29 cellular contexts compared by ENCODE assay signal in the genomic region with DNA sequence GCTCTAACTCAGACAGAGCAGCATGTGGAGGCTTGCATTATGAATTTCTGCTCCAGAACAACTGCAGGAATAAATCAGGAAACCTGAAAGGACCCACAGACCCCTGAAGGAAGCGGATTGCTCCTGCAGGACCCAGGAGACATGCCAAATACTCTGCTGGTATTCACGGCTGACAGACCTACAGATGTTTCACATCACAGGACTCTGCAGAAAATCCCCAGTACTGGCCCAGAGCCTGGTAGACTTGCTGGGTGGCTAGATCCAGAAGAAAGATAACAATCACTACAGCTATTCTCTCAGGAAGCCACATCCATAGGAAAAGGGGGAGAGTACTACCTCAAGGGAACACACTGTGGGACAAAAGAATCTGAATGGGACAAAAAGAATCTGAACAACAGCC.
"Had no signal": no experiment of that assay in that cellular context is flagged by ENCODE, and none has a peak within 500 bp of the region (broad histone marks: within the 10 kb centered on the region; RNA-seq: fewer than 3 reads in every experiment).

No MANE protein-coding gene starts in this region.

- DNase-seq: activated CD4-positive, alpha-beta memory T cell treated with anti-CD3 and anti-CD28 coated beads, Interleukin-2, amount 10 ng/mL, durations not matched to agents 7 days and 5 days; activated CD4-positive, alpha-beta T cell treated with anti-CD3 and anti-CD28 coated beads for 1 hour; activated CD4-positive, alpha-beta T cell treated with anti-CD3 and anti-CD28 coated beads for 4 hours; activated CD4-positive, alpha-beta T cell treated with anti-CD3 and anti-CD28 coated beads, Interleukin-2, amount 10 ng/mL, durations not matched to agents 7 days and 5 days; activated CD4-positive, alpha-beta T cell treated with anti-CD3 and anti-CD28 coated beads, Interleukin-2, amount 50 U/mL, for 4 hours; activated CD8-positive, alpha-beta memory T cell treated with anti-CD3 and anti-CD28 coated beads, Interleukin-2, amount 50 U/mL, for 48 hours; activated gamma-delta T cell; activated naive CD4-positive, alpha-beta T cell; activated naive CD4-positive, alpha-beta T cell treated with anti-CD3 and anti-CD28 coated beads, Interleukin-2, amount 10 ng/mL, durations not matched to agents 7 days and 5 days; activated naive CD8-positive, alpha-beta T cell treated with anti-CD3 and anti-CD28 coated beads, Interleukin-2, amount 10 ng/mL, durations not matched to agents 7 days and 5 days; activated T-cell treated with anti-CD3 and anti-CD28 coated beads for 4 hours; activated T-cell treated with anti-CD3 and anti-CD28 coated beads, Interleukin-2, amount 50 U/mL, for 24 hours; activated T-cell treated with anti-CD3 and anti-CD28 coated beads, Interleukin-2, amount 50 U/mL, for 72 hours; brain microvascular endothelial cell; caudate nucleus; cortex of kidney; dermis blood vessel endothelial cell; effector CD4-positive, alpha-beta T cell; effector memory CD8-positive, alpha-beta T cell; erythroblast; foreskin melanocyte; hippocampal formation; T-helper 17 cell had no signal

- ATAC-seq: activated naive CD4-positive, alpha-beta T cell treated with anti-CD3 and anti-CD28 coated beads, Interleukin-2, amount 50 U/mL, for 72 hours; activated T-cell treated with anti-CD3 and anti-CD28 coated beads, Interleukin-2, amount 50 U/mL, for 72 hours; effector memory CD8-positive, alpha-beta T cell; gastroesophageal sphincter; T-helper 17 cell; WTC11 had no signal

- H3K4me1 ChIP-seq: ascending aorta, esophagus muscularis mucosa, gastroesophageal sphincter had no signal

- H3K36me3 ChIP-seq: ascending aorta, brain microvascular endothelial cell, esophagus muscularis mucosa, gastroesophageal sphincter had no signal

- H3K4me3 ChIP-seq: ascending aorta, esophagus muscularis mucosa, gastroesophageal sphincter had no signal

- H3K27ac ChIP-seq: ascending aorta, brain microvascular endothelial cell, esophagus muscularis mucosa, gastroesophageal sphincter, VCaP had no signal

- H3K27me3 ChIP-seq: ascending aorta, brain microvascular endothelial cell, esophagus muscularis mucosa, gastroesophageal sphincter had no signal
